Comparison of ENCODE assay signal across 40 cellular contexts in the genomic region with DNA sequence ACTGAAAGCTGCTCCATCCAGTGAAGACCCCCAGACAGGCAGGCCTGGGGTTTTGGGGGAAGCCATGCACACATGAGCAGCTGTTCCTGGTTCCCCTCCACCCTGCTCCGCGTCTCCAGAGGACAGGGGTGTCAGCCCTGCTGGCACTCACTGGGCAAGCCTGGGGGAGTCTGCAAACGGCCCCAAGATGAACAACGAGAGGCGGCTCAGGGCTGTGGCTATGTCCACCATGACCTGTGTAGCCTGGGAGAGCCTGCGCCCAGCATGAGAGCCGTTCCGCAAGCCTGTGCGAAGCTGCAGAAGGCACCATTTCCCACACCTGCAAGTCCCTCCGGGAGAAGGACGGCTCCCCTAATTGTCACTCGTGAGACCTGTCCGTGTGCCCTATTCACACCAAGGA. TPM values are rescaled to one million over a fixed set of nuclear protein-coding genes. Genes with fewer than 3 reads are reported as not detected.
"Had no signal": no experiment of that assay in that cellular context is flagged by ENCODE, and none has a peak within 500 bp of the region (broad histone marks: within the 10 kb centered on the region; RNA-seq: fewer than 3 reads in every experiment).

No MANE protein-coding gene starts in this region.

- H3K4me3 Mint-ChIP-seq: activated naive CD4-positive, alpha-beta T cell treated with anti-CD3 and anti-CD28 coated beads for 36 hours; activated naive CD4-positive, alpha-beta T cell treated with anti-CD3 and anti-CD28 coated beads, Interleukin-2, amount 10 ng/mL, durations not matched to agents 7 days and 5 days; activated naive CD4-positive, alpha-beta T cell treated with anti-CD3 and anti-CD28 coated beads, Interleukin-2, amount 50 U/mL, for 24 hours; activated naive CD8-positive, alpha-beta T cell; activated naive CD8-positive, alpha-beta T cell treated with anti-CD3 and anti-CD28 coated beads for 36 hours; activated naive CD8-positive, alpha-beta T cell treated with anti-CD3 and anti-CD28 coated beads, Interleukin-2, amount 10 ng/mL, durations not matched to agents 7 days and 5 days; activated naive CD8-positive, alpha-beta T cell treated with anti-CD3 and anti-CD28 coated beads, Interleukin-2, amount 50 U/mL, for 24 hours; activated T-cell treated with anti-CD3 and anti-CD28 coated beads, Interleukin-2, amount 50 U/mL, for 24 hours; activated T-cell treated with anti-CD3 and anti-CD28 coated beads, Interleukin-2, amount 50 U/mL, for 4 hours; activated T-cell treated with anti-CD3 and anti-CD28 coated beads, Interleukin-2, amount 50 U/mL, for 72 hours; activated T-helper 1 cell treated with anti-CD3 and anti-CD28 coated beads, Interleukin-12 subunit alpha, Interleukin-12 subunit beta, Interleukin-2, Interleukin-4 antibody, amounts not matched to agents 30 ng/mL and 10 ng/mL and 1 ng/mL, durations not matched to agents 14 hours and 24 hours and 36 hours; activated T-helper 17 cell treated with anti-CD3 and anti-CD28 coated beads, Interleukin-2, amount 50 U/mL, for 72 hours; brain; central memory CD8-positive, alpha-beta T cell had no signal

- H3K36me3 Mint-ChIP-seq: activated naive CD4-positive, alpha-beta T cell treated with anti-CD3 and anti-CD28 coated beads, Interleukin-2, amount 10 ng/mL, durations not matched to agents 7 days and 5 days; activated naive CD4-positive, alpha-beta T cell treated with anti-CD3 and anti-CD28 coated beads, Interleukin-2, amount 50 U/mL, for 24 hours; activated naive CD4-positive, alpha-beta T cell treated with anti-CD3 and anti-CD28 coated beads, Interleukin-2, amount 50 U/mL, for 72 hours; activated naive CD8-positive, alpha-beta T cell; activated naive CD8-positive, alpha-beta T cell treated with anti-CD3 and anti-CD28 coated beads for 36 hours; activated naive CD8-positive, alpha-beta T cell treated with anti-CD3 and anti-CD28 coated beads, Interleukin-2, amount 10 ng/mL, durations not matched to agents 7 days and 5 days; brain had no signal

- H3K27me3 Mint-ChIP-seq: activated naive CD4-positive, alpha-beta T cell treated with anti-CD3 and anti-CD28 coated beads, Interleukin-2, amount 10 ng/mL, durations not matched to agents 7 days and 5 days; activated naive CD4-positive, alpha-beta T cell treated with anti-CD3 and anti-CD28 coated beads, Interleukin-2, amount 50 U/mL, for 24 hours; activated naive CD8-positive, alpha-beta T cell; activated naive CD8-positive, alpha-beta T cell treated with anti-CD3 and anti-CD28 coated beads for 36 hours; activated naive CD8-positive, alpha-beta T cell treated with anti-CD3 and anti-CD28 coated beads, Interleukin-2, amount 10 ng/mL, durations not matched to agents 7 days and 5 days; activated naive CD8-positive, alpha-beta T cell treated with anti-CD3 and anti-CD28 coated beads, Interleukin-2, amount 50 U/mL, for 24 hours; activated T-cell treated with anti-CD3 and anti-CD28 coated beads, Interleukin-2, amount 50 U/mL, for 24 hours; activated T-helper 17 cell treated with anti-CD3 and anti-CD28 coated beads, Interleukin-2, amount 50 U/mL, for 72 hours; central memory CD8-positive, alpha-beta T cell had no signal

- ATAC-seq: activated naive CD4-positive, alpha-beta T cell treated with anti-CD3 and anti-CD28 coated beads, Interleukin-2, amount 50 U/mL, for 72 hours; activated naive CD8-positive, alpha-beta T cell treated with anti-CD3 and anti-CD28 coated beads, Interleukin-2, amount 50 U/mL, for 24 hours; activated T-cell treated with anti-CD3 and anti-CD28 coated beads, Interleukin-2, amount 50 U/mL, for 4 hours; activated T-cell treated with anti-CD3 and anti-CD28 coated beads, Interleukin-2, amount 50 U/mL, for 72 hours; activated T-helper 17 cell treated with anti-CD3 and anti-CD28 coated beads, Interleukin-2, amount 50 U/mL, for 72 hours had no signal

- H3K27ac Mint-ChIP-seq: activated naive CD4-positive, alpha-beta T cell treated with anti-CD3 and anti-CD28 coated beads for 36 hours; activated naive CD4-positive, alpha-beta T cell treated with anti-CD3 and anti-CD28 coated beads, Interleukin-2, amount 10 ng/mL, durations not matched to agents 7 days and 5 days; activated naive CD4-positive, alpha-beta T cell treated with anti-CD3 and anti-CD28 coated beads, Interleukin-2, amount 50 U/mL, for 24 hours; activated naive CD4-positive, alpha-beta T cell treated with anti-CD3 and anti-CD28 coated beads, Interleukin-2, amount 50 U/mL, for 72 hours; activated naive CD8-positive, alpha-beta T cell; activated naive CD8-positive, alpha-beta T cell treated with anti-CD3 and anti-CD28 coated beads for 36 hours; activated naive CD8-positive, alpha-beta T cell treated with anti-CD3 and anti-CD28 coated beads, Interleukin-2, amount 10 ng/mL, durations not matched to agents 7 days and 5 days; activated naive CD8-positive, alpha-beta T cell treated with anti-CD3 and anti-CD28 coated beads, Interleukin-2, amount 50 U/mL, for 24 hours; activated T-cell treated with anti-CD3 and anti-CD28 coated beads, Interleukin-2, amount 50 U/mL, for 24 hours; activated T-cell treated with anti-CD3 and anti-CD28 coated beads, Interleukin-2, amount 50 U/mL, for 72 hours; activated T-helper 1 cell treated with anti-CD3 and anti-CD28 coated beads, Interleukin-12 subunit alpha, Interleukin-12 subunit beta, Interleukin-2, Interleukin-4 antibody, amounts not matched to agents 30 ng/mL and 10 ng/mL and 1 ng/mL, durations not matched to agents 14 hours and 24 hours and 36 hours; activated T-helper 17 cell treated with anti-CD3 and anti-CD28 coated beads, Interleukin-2, amount 50 U/mL, for 72 hours; activated T-helper 2 cell treated with anti-CD3 and anti-CD28 coated beads, Interferon-gamma antibody, Interleukin-2, Interleukin-4, amounts not matched to agents 10 μg/mL and 5 μg/mL and 100 μg/mL, durations not matched to agents 14 hours and 24 hours and 36 hours; brain had no signal

- DNase-seq: activated effector memory CD4-positive, alpha-beta T cell treated with anti-CD3 and anti-CD28 coated beads, Interleukin-2, amount 50 U/mL, for 16 hours; activated effector memory CD4-positive, alpha-beta T cell treated with Interleukin-2 at 50 U/mL for 16 hours; activated gamma-delta T cell; activated gamma-delta T cell treated with Interleukin-2 at 50 U/mL for 16 hours; activated naive CD4-positive, alpha-beta T cell; activated naive CD4-positive, alpha-beta T cell treated with anti-CD3 and anti-CD28 coated beads for 36 hours; activated naive CD4-positive, alpha-beta T cell treated with anti-CD3 and anti-CD28 coated beads, Interleukin-2, amount 10 ng/mL, durations not matched to agents 7 days and 5 days; activated naive CD4-positive, alpha-beta T cell treated with anti-CD3 and anti-CD28 coated beads, Interleukin-2, amount 50 U/mL, for 16 hours; activated naive CD4-positive, alpha-beta T cell treated with Interleukin-2 at 50 U/mL for 16 hours; activated naive CD8-positive, alpha-beta T cell treated with anti-CD3 and anti-CD28 coated beads for 36 hours; activated naive CD8-positive, alpha-beta T cell treated with anti-CD3 and anti-CD28 coated beads, Interleukin-2, amount 10 ng/mL, durations not matched to agents 7 days and 5 days; activated naive CD8-positive, alpha-beta T cell treated with anti-CD3 and anti-CD28 coated beads, Interleukin-2, amount 50 U/mL, for 24 hours; activated T-cell treated with anti-CD3 and anti-CD28 coated beads for 4 hours; activated T-cell treated with anti-CD3 and anti-CD28 coated beads, Interleukin-2, amount 50 U/mL, for 1 hour; activated T-cell treated with anti-CD3 and anti-CD28 coated beads, Interleukin-2, amount 50 U/mL, for 24 hours; activated T-cell treated with anti-CD3 and anti-CD28 coated beads, Interleukin-2, amount 50 U/mL, for 4 hours; activated T-cell treated with anti-CD3 and anti-CD28 coated beads, Interleukin-2, amount 50 U/mL, for 48 hours; activated T-cell treated with anti-CD3 and anti-CD28 coated beads, Interleukin-2, amount 50 U/mL, for 72 hours; adrenal gland; amniotic stem cell; amygdala; anterior cingulate cortex; aorta; brain microvascular endothelial cell; caudate nucleus; central memory CD4-positive, alpha-beta T cell; cerebellar nuclear complex had no signal

- H3K36me3 ChIP-seq: adrenal gland, ascending aorta, brain microvascular endothelial cell, breast epithelium, cardiac muscle cell had no signal

- H3K4me1 ChIP-seq: adrenal gland, ascending aorta, breast epithelium had no signal

- H3K9me3 ChIP-seq: adrenal gland, ascending aorta, breast epithelium had no signal

- H3K4me3 ChIP-seq: adrenal gland, ascending aorta, breast epithelium, cardiac muscle cell had no signal

- H3K27me3 ChIP-seq: adrenal gland, ascending aorta, brain microvascular endothelial cell, breast epithelium, cardiac muscle cell had no signal

- H3K4me1 Mint-ChIP-seq: activated naive CD4-positive, alpha-beta T cell treated with anti-CD3 and anti-CD28 coated beads, Interleukin-2, amount 50 U/mL, for 24 hours; activated naive CD8-positive, alpha-beta T cell treated with anti-CD3 and anti-CD28 coated beads for 36 hours; activated naive CD8-positive, alpha-beta T cell treated with anti-CD3 and anti-CD28 coated beads, Interleukin-2, amount 10 ng/mL, durations not matched to agents 7 days and 5 days; activated naive CD8-positive, alpha-beta T cell treated with anti-CD3 and anti-CD28 coated beads, Interleukin-2, amount 50 U/mL, for 24 hours; activated T-helper 17 cell treated with anti-CD3 and anti-CD28 coated beads, Interleukin-2, amount 50 U/mL, for 72 hours; central memory CD8-positive, alpha-beta T cell had no signal

- FAIRE-seq: astrocyte, bronchial epithelial cell had no signal

- H3K27ac ChIP-seq: adrenal gland, ascending aorta, brain microvascular endothelial cell, breast epithelium, cardiac muscle cell had no signal

- H3K9me3 Mint-ChIP-seq: activated naive CD4-positive, alpha-beta T cell treated with anti-CD3 and anti-CD28 coated beads for 36 hours; activated naive CD4-positive, alpha-beta T cell treated with anti-CD3 and anti-CD28 coated beads, Interleukin-2, amount 10 ng/mL, durations not matched to agents 7 days and 5 days; activated naive CD4-positive, alpha-beta T cell treated with anti-CD3 and anti-CD28 coated beads, Interleukin-2, amount 50 U/mL, for 24 hours; activated naive CD4-positive, alpha-beta T cell treated with anti-CD3 and anti-CD28 coated beads, Interleukin-2, amount 50 U/mL, for 72 hours; activated naive CD8-positive, alpha-beta T cell treated with anti-CD3 and anti-CD28 coated beads for 36 hours; activated naive CD8-positive, alpha-beta T cell treated with anti-CD3 and anti-CD28 coated beads, Interleukin-2, amount 10 ng/mL, durations not matched to agents 7 days and 5 days; activated naive CD8-positive, alpha-beta T cell treated with anti-CD3 and anti-CD28 coated beads, Interleukin-2, amount 50 U/mL, for 24 hours; activated T-cell treated with anti-CD3 and anti-CD28 coated beads, Interleukin-2, amount 50 U/mL, for 24 hours; activated T-cell treated with anti-CD3 and anti-CD28 coated beads, Interleukin-2, amount 50 U/mL, for 4 hours; activated T-cell treated with anti-CD3 and anti-CD28 coated beads, Interleukin-2, amount 50 U/mL, for 72 hours; activated T-helper 1 cell treated with anti-CD3 and anti-CD28 coated beads, Interleukin-12 subunit alpha, Interleukin-12 subunit beta, Interleukin-2, Interleukin-4 antibody, amounts not matched to agents 30 ng/mL and 10 ng/mL and 1 ng/mL, durations not matched to agents 14 hours and 24 hours and 36 hours; activated T-helper 17 cell treated with anti-CD3 and anti-CD28 coated beads, Interleukin-2, amount 50 U/mL, for 72 hours; activated T-helper 2 cell treated with anti-CD3 and anti-CD28 coated beads, Interferon-gamma antibody, Interleukin-2, Interleukin-4, amounts not matched to agents 10 μg/mL and 5 μg/mL and 100 μg/mL, durations not matched to agents 14 hours and 24 hours and 36 hours; brain; central memory CD8-positive, alpha-beta T cell had no signal

RNA-seq across cellular contexts. Expression of a gene that starts 59.5 kb away (rescaled TPM):
- total RNA-seq: ascending aorta had no signal
